ENCODE assay signal across 21 cellular contexts in genomic region chr2:88622307-88622706, GRCh38. TPM values are rescaled to one million over a fixed set of nuclear protein-coding genes. Genes with fewer than 3 reads are reported as not detected.
A peak's percentile ranks its signal among the peaks of the same experiment; 100 is the strongest.
DNase-seq lines count a peak whose midpoint lies in the region; ATAC-seq and TF ChIP-seq lines count a peak whose summit lies in the region.
"Had no signal": no experiment of that assay in that cellular context is flagged by ENCODE, and none has a peak within 500 bp of the region (broad histone marks: within the 10 kb centered on the region; RNA-seq: fewer than 3 reads in every experiment).

No MANE protein-coding gene starts in this region.

- H3K9me3 Mint-ChIP-seq in memory B cell, result no peaks in the 10 kb centered on the region
- no peaks in the 10 kb centered on the region for H3K9me3 Mint-ChIP-seq in activated naive CD4-positive, alpha-beta T cell treated with anti-CD3 and anti-CD28 coated beads for 36 hours
- H3K9me3 Mint-ChIP-seq: CD4-positive, alpha-beta memory T cell; HFFc6; IgD-negative memory B cell had no signal

- H3K4me2 ChIP-seq in BLaER1, result peak overlapping the region; percentile 88
- H3K4me2 ChIP-seq: PC-9 had no signal

- H3K36me3 ChIP-seq in BLaER1, result peaks cover 23% of the 10 kb centered on the region
- H3K36me3 ChIP-seq: BE2C had no signal

- H3K27ac ChIP-seq in BLaER1, result no peak overlapping the region
- H3K27ac ChIP-seq: PC-9, SJSA1 had no signal

- intact Hi-C loops in activated naive CD4-positive, alpha-beta T cell treated with anti-CD3 and anti-CD28 coated beads for 36 hours (cut with micrococcal nuclease), result no loop called here

- DNase-seq in LNCaP clone FGC (ENCODE audit: low read depth), result peak; percentile 34
- no peak for DNase-seq in memory B cell (ENCODE audit: low spot score in 2 of 2)
- DNase-seq in activated naive CD4-positive, alpha-beta T cell treated with anti-CD3 and anti-CD28 coated beads for 36 hours, result no peak
- DNase-seq in RKO (ENCODE audit: low spot score), result no peak
- no peak for DNase-seq in AG08395 (ENCODE audit: low spot score)
- DNase-seq: 8988T; BE2C; Calu3; CD4-positive, alpha-beta memory T cell; H7; HFFc6; NCI-H1694 treated with DMSO at 0.1 percent for 48 hours; NCI-H2107; NCI-H510A; NCI-H774; PC-9 had no signal

- TF ChIP-seq CTCF in LNCaP clone FGC (IDR thresholded peaks at IDR 0.05; ENCODE audit: control insufficient read depth, extremely low read depth, insufficient read depth), result no peak

- ATAC-seq in SK-N-SH treated with all-trans-retinoic acid at 6 μM for 48 hours (no peak), memory B cell (ENCODE audit: low read depth) (no peak), HG03159 (IDR thresholded peaks at IDR 0.05; ENCODE audit: unreplicated experiment) (no peak)

- H4K20me1 ChIP-seq in BLaER1, result peaks cover 84% of the 10 kb centered on the region

- H3K4me3 Mint-ChIP-seq in memory B cell, result peak overlapping the region; percentile 3
- no peak overlapping the region for H3K4me3 Mint-ChIP-seq in activated naive CD4-positive, alpha-beta T cell treated with anti-CD3 and anti-CD28 coated beads for 36 hours
- H3K4me3 Mint-ChIP-seq: HFFc6 had no signal

- H3K9ac ChIP-seq in BLaER1, result no peak overlapping the region

- no peaks in the 10 kb centered on the region for H3K27me3 Mint-ChIP-seq in memory B cell
- no peaks in the 10 kb centered on the region for H3K27me3 Mint-ChIP-seq in activated naive CD4-positive, alpha-beta T cell treated with anti-CD3 and anti-CD28 coated beads for 36 hours (ENCODE audit: low read depth)
- H3K27me3 Mint-ChIP-seq: CD4-positive, alpha-beta memory T cell; IgD-negative memory B cell had no signal

- H3K36me3 Mint-ChIP-seq in memory B cell, result peaks cover 4% of the 10 kb centered on the region
- H3K36me3 Mint-ChIP-seq in activated naive CD4-positive, alpha-beta T cell treated with anti-CD3 and anti-CD28 coated beads for 36 hours (ENCODE audit: low read depth), result peaks cover 2% of the 10 kb centered on the region
- H3K36me3 Mint-ChIP-seq: IgD-negative memory B cell had no signal

- H3K27me3 ChIP-seq in BLaER1, result no peaks in the 10 kb centered on the region
- H3K27me3 ChIP-seq: BE2C, SJSA1 had no signal

- CTCF ChIA-PET in activated naive CD4-positive, alpha-beta T cell treated with anti-CD3 and anti-CD28 coated beads for 36 hours (lab: Charles Lee), result interaction anchor here (1.7 kb wide), 1 partner anchor 29 kb away, joined by 7 read pairs; no protein-coding TSS in a partner anchor

- H3K4me1 ChIP-seq in BLaER1, result peaks cover 66% of the 10 kb centered on the region
- H3K4me1 ChIP-seq: BE2C had no signal

- no peak overlapping the region for H3K27ac Mint-ChIP-seq in memory B cell
- no peak overlapping the region for H3K27ac Mint-ChIP-seq in activated naive CD4-positive, alpha-beta T cell treated with anti-CD3 and anti-CD28 coated beads for 36 hours
- H3K27ac Mint-ChIP-seq: HFFc6 had no signal

- H3K4me3 ChIP-seq in BLaER1 (no peak overlapping the region), LNCaP clone FGC (ENCODE audit: low read depth, low read length) (no peak overlapping the region)
- H3K4me3 ChIP-seq: PC-9, SJSA1 had no signal

- 0 out of 2 replicates have a peak, but pooled peaks cover 6% of the 10 kb centered on the region for H3K9me3 ChIP-seq in BLaER1
- H3K9me3 ChIP-seq: BE2C, SJSA1 had no signal

- peaks cover 22% of the 10 kb centered on the region for H3K4me1 Mint-ChIP-seq in memory B cell
- H3K4me1 Mint-ChIP-seq in activated naive CD4-positive, alpha-beta T cell treated with anti-CD3 and anti-CD28 coated beads for 36 hours (ENCODE audit: low read depth), result peaks cover 29% of the 10 kb centered on the region

TF ChIP-seq in SK-N-SH treated with all-trans-retinoic acid at 6 μM for 48 hours, 23 proteins besides CTCF, POLR2A, EP300 and RAD21 (continues in another document):
- no peak for TF ChIP-seq ZC3H10 (CRISPR knock-in tag; IDR thresholded peaks at IDR 0.05)
- TF ChIP-seq, protein P1, sequence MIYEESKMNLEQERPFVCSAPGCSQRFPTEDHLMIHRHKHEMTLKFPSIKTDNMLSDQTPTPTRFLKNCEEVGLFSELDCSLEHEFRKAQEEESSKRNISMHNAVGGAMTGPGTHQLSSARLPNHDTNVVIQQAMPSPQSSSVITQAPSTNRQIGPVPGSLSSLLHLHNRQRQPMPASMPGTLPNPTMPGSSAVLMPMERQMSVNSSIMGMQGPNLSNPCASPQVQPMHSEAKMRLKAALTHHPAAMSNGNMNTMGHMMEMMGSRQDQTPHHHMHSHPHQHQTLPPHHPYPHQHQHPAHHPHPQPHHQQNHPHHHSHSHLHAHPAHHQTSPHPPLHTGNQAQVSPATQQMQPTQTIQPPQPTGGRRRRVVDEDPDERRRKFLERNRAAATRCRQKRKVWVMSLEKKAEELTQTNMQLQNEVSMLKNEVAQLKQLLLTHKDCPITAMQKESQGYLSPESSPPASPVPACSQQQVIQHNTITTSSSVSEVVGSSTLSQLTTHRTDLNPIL (CRISPR knock-in tag; IDR thresholded peaks at IDR 0.05; ENCODE audit: low read depth), result no peak
- TF ChIP-seq CSDC2 (CRISPR knock-in tag; IDR thresholded peaks at IDR 0.05), result no peak
- no peak for TF ChIP-seq PPARA (CRISPR knock-in tag; IDR thresholded peaks at IDR 0.05; ENCODE audit: borderline replicate concordance)
- TF ChIP-seq ARNTL (CRISPR knock-in tag; IDR thresholded peaks at IDR 0.05; ENCODE audit: borderline replicate concordance, low read depth), result no peak
- no peak for TF ChIP-seq ZFP30 (CRISPR knock-in tag; IDR thresholded peaks at IDR 0.05)
- no peak for TF ChIP-seq ESRRG (CRISPR knock-in tag; IDR thresholded peaks at IDR 0.05)
- no peak for TF ChIP-seq TOX (CRISPR knock-in tag; IDR thresholded peaks at IDR 0.05; ENCODE audit: borderline replicate concordance)
- TF ChIP-seq, protein P2, sequence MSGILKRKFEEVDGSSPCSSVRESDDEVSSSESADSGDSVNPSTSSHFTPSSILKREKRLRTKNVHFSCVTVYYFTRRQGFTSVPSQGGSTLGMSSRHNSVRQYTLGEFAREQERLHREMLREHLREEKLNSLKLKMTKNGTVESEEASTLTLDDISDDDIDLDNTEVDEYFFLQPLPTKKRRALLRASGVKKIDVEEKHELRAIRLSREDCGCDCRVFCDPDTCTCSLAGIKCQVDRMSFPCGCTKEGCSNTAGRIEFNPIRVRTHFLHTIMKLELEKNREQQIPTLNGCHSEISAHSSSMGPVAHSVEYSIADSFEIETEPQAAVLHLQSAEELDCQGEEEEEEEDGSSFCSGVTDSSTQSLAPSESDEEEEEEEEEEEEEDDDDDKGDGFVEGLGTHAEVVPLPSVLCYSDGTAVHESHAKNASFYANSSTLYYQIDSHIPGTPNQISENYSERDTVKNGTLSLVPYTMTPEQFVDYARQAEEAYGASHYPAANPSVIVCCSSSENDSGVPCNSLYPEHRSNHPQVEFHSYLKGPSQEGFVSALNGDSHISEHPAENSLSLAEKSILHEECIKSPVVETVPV (CRISPR knock-in tag; IDR thresholded peaks at IDR 0.05), result no peak
- TF ChIP-seq SNAI2 (CRISPR knock-in tag; IDR thresholded peaks at IDR 0.05), result no peak
- TF ChIP-seq TSHZ2 (CRISPR knock-in tag; IDR thresholded peaks at IDR 0.05), result 0 out of 2 replicates have a peak, but pooled peaks have one; percentile 55
- TF ChIP-seq ZNF8 (CRISPR knock-in tag; IDR thresholded peaks at IDR 0.05), result no peak
- TF ChIP-seq, protein P3, sequence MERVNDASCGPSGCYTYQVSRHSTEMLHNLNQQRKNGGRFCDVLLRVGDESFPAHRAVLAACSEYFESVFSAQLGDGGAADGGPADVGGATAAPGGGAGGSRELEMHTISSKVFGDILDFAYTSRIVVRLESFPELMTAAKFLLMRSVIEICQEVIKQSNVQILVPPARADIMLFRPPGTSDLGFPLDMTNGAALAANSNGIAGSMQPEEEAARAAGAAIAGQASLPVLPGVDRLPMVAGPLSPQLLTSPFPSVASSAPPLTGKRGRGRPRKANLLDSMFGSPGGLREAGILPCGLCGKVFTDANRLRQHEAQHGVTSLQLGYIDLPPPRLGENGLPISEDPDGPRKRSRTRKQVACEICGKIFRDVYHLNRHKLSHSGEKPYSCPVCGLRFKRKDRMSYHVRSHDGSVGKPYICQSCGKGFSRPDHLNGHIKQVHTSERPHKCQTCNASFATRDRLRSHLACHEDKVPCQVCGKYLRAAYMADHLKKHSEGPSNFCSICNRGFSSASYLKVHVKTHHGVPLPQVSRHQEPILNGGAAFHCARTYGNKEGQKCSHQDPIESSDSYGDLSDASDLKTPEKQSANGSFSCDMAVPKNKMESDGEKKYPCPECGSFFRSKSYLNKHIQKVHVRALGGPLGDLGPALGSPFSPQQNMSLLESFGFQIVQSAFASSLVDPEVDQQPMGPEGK (CRISPR knock-in tag; IDR thresholded peaks at IDR 0.05; ENCODE audit: borderline replicate concordance), result no peak
- no peak for TF ChIP-seq ZNF70 (CRISPR knock-in tag; IDR thresholded peaks at IDR 0.05)
- 0 out of 2 replicates have a peak, but pooled peaks have one; percentile 29 for TF ChIP-seq ZFP3 (CRISPR knock-in tag; IDR thresholded peaks at IDR 0.05)
- TF ChIP-seq TCF4 (CRISPR knock-in tag; IDR thresholded peaks at IDR 0.05; ENCODE audit: borderline replicate concordance), result peak; percentile 46; the same call in 1 of the 2 replicates
- no peak for TF ChIP-seq GLIS3 (CRISPR knock-in tag; IDR thresholded peaks at IDR 0.05)

RNA-seq across cellular contexts. Expression of gene EIF2AK3, which starts 5.0 kb away (rescaled TPM):
- 10 to 100 TPM; 10.0 to 13.7 TPM for total RNA-seq in activated naive CD4-positive, alpha-beta T cell treated with anti-CD3 and anti-CD28 coated beads for 36 hours
